In genomic region chr12:113351089-113351488, GRCh38 we compare ENCODE assay signal across 37 cellular contexts. TPM values are rescaled to one million over a fixed set of nuclear protein-coding genes. Genes with fewer than 3 reads are reported as not detected.
"Had no signal": no experiment of that assay in that cellular context is flagged by ENCODE, and none has a peak within 500 bp of the region (broad histone marks: within the 10 kb centered on the region; RNA-seq: fewer than 3 reads in every experiment).

No MANE protein-coding gene starts in this region.

- H3K27me3 ChIP-seq: adrenal gland, ascending aorta, body of pancreas, brain microvascular endothelial cell, breast epithelium, cardiac muscle cell had no signal

- ATAC-seq: activated naive CD4-positive, alpha-beta T cell treated with anti-CD3 and anti-CD28 coated beads, Interleukin-2, amount 50 U/mL, for 72 hours; activated naive CD8-positive, alpha-beta T cell treated with anti-CD3 and anti-CD28 coated beads, Interleukin-2, amount 50 U/mL, for 24 hours; activated T-cell treated with anti-CD3 and anti-CD28 coated beads, Interleukin-2, amount 50 U/mL, for 4 hours; activated T-cell treated with anti-CD3 and anti-CD28 coated beads, Interleukin-2, amount 50 U/mL, for 72 hours; activated T-helper 17 cell treated with anti-CD3 and anti-CD28 coated beads, Interleukin-2, amount 50 U/mL, for 72 hours; body of pancreas had no signal

- H3K9me3 ChIP-seq: adrenal gland, ascending aorta, body of pancreas, breast epithelium had no signal

- H3K36me3 ChIP-seq: adrenal gland, ascending aorta, brain microvascular endothelial cell, breast epithelium, cardiac muscle cell had no signal

- H3K27ac ChIP-seq: ascending aorta, body of pancreas, brain microvascular endothelial cell, breast epithelium, cardiac muscle cell had no signal

- H3K4me1 ChIP-seq: ascending aorta, breast epithelium had no signal

- DNase-seq: activated effector memory CD4-positive, alpha-beta T cell treated with anti-CD3 and anti-CD28 coated beads, Interleukin-2, amount 50 U/mL, for 16 hours; activated effector memory CD4-positive, alpha-beta T cell treated with Interleukin-2 at 50 U/mL for 16 hours; activated gamma-delta T cell; activated gamma-delta T cell treated with Interleukin-2 at 50 U/mL for 16 hours; activated naive CD4-positive, alpha-beta T cell; activated naive CD4-positive, alpha-beta T cell treated with anti-CD3 and anti-CD28 coated beads for 36 hours; activated naive CD4-positive, alpha-beta T cell treated with anti-CD3 and anti-CD28 coated beads, Interleukin-2, amount 10 ng/mL, durations not matched to agents 7 days and 5 days; activated naive CD4-positive, alpha-beta T cell treated with anti-CD3 and anti-CD28 coated beads, Interleukin-2, amount 50 U/mL, for 16 hours; activated naive CD4-positive, alpha-beta T cell treated with Interleukin-2 at 50 U/mL for 16 hours; activated naive CD8-positive, alpha-beta T cell treated with anti-CD3 and anti-CD28 coated beads for 36 hours; activated naive CD8-positive, alpha-beta T cell treated with anti-CD3 and anti-CD28 coated beads, Interleukin-2, amount 10 ng/mL, durations not matched to agents 7 days and 5 days; activated naive CD8-positive, alpha-beta T cell treated with anti-CD3 and anti-CD28 coated beads, Interleukin-2, amount 50 U/mL, for 24 hours; activated T-cell treated with anti-CD3 and anti-CD28 coated beads, Interleukin-2, amount 50 U/mL, for 4 hours; activated T-cell treated with anti-CD3 and anti-CD28 coated beads, Interleukin-2, amount 50 U/mL, for 48 hours; activated T-cell treated with anti-CD3 and anti-CD28 coated beads, Interleukin-2, amount 50 U/mL, for 72 hours; adrenal gland; amniotic stem cell; amygdala; anterior cingulate cortex; aorta; body of pancreas; brain microvascular endothelial cell; caudate nucleus; central memory CD4-positive, alpha-beta T cell; cerebellar nuclear complex had no signal

- H3K4me3 ChIP-seq: adrenal gland, ascending aorta, body of pancreas, breast epithelium, cardiac muscle cell had no signal

- FAIRE-seq: astrocyte, bronchial epithelial cell, colon had no signal

RNA-seq across cellular contexts. Expression of gene SDS, which starts 52.6 kb away (rescaled TPM):
- total RNA-seq: activated naive CD4-positive, alpha-beta T cell treated with anti-CD3 and anti-CD28 coated beads for 36 hours; activated naive CD4-positive, alpha-beta T cell treated with anti-CD3 and anti-CD28 coated beads, Interleukin-2, amount 50 U/mL, for 72 hours; activated naive CD8-positive, alpha-beta T cell treated with anti-CD3 and anti-CD28 coated beads for 36 hours; activated T-cell treated with anti-CD3 and anti-CD28 coated beads, Interleukin-2, amount 50 U/mL, for 72 hours; activated T-helper 1 cell treated with anti-CD3 and anti-CD28 coated beads, Interleukin-12 subunit alpha, Interleukin-12 subunit beta, Interleukin-2, Interleukin-4 antibody, amounts not matched to agents 30 ng/mL and 10 ng/mL and 1 ng/mL, durations not matched to agents 14 hours and 24 hours and 36 hours; activated T-helper 17 cell treated with anti-CD3 and anti-CD28 coated beads, Interleukin-2, amount 50 U/mL, for 72 hours; activated T-helper 2 cell treated with anti-CD3 and anti-CD28 coated beads, Interferon-gamma antibody, Interleukin-2, Interleukin-4, amounts not matched to agents 10 μg/mL and 5 μg/mL and 100 μg/mL, durations not matched to agents 14 hours and 24 hours and 36 hours; astrocyte; bronchial epithelial cell; cardiac muscle cell; cerebellum; chondrocyte had no signal
- polyA plus RNA-seq: cardiac muscle cell had no signal
